ENCODE assay signal across 1 cellular context in the genomic region with DNA sequence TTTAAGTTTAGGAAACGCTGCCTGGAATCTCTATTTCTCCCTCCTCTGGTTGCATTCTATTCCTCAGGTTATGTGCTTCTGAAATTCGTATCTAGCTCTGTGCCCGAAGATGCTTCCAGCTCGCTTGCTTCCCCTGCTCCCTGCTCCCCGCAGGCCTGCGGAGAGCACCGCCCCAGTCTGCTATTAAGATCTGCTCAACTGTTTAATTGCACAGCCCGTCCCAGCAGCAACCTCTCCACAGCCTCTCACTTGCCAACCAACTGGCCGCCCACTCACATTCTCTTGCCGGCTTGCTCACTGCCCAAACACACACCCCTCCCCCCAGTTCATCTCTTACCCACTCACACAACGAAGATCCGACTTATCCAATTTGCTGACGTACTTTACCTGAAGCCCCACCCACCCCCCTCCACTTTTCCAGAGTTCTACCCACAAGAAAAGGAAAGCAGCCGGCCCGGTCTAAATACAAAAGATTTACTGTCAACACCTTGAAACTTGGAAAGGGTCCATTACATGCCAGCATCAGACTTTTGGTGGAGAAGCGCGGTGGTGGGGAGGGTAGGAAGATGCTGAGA.
A peak's percentile ranks its signal among the peaks of the same experiment; 100 is the strongest.
TF ChIP-seq lines count a peak whose summit lies in the region.

No MANE protein-coding gene starts in this region.

TF ChIP-seq in HEK293, 187 proteins besides CTCF, POLR2A, EP300 and RAD21 (continued from another document and continues in another):
- TF ChIP-seq, protein P1, sequence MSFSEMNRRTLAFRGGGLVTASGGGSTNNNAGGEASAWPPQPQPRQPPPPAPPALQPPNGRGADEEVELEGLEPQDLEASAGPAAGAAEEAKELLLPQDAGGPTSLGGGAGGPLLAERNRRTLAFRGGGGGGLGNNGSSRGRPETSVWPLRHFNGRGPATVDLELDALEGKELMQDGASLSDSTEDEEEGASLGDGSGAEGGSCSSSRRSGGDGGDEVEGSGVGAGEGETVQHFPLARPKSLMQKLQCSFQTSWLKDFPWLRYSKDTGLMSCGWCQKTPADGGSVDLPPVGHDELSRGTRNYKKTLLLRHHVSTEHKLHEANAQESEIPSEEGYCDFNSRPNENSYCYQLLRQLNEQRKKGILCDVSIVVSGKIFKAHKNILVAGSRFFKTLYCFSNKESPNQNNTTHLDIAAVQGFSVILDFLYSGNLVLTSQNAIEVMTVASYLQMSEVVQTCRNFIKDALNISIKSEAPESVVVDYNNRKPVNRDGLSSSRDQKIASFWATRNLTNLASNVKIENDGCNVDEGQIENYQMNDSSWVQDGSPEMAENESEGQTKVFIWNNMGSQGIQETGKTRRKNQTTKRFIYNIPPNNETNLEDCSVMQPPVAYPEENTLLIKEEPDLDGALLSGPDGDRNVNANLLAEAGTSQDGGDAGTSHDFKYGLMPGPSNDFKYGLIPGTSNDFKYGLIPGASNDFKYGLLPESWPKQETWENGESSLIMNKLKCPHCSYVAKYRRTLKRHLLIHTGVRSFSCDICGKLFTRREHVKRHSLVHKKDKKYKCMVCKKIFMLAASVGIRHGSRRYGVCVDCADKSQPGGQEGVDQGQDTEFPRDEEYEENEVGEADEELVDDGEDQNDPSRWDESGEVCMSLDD (tag by site-specific recombination; IDR thresholded peaks at IDR 0.05): no peak; the same call in 1 of the 2 replicates
- peak; percentile 29; the same call in 1 of the 2 replicates for TF ChIP-seq ZNF10 (tag by site-specific recombination; IDR thresholded peaks at IDR 0.05)
- no peak for TF ChIP-seq ZNF624 (tag by site-specific recombination; IDR thresholded peaks at IDR 0.05)
- no peak for TF ChIP-seq ZBTB48 (tag by site-specific recombination; IDR thresholded peaks at IDR 0.05)
- TF ChIP-seq ZSCAN5A (tag by site-specific recombination; IDR thresholded peaks at IDR 0.05): no peak
- TF ChIP-seq BCL11A (tag by site-specific recombination; IDR thresholded peaks at IDR 0.05; ENCODE audit: low read depth): peak; percentile 32; the same call in 1 of the 2 replicates
- no peak for TF ChIP-seq ZNF596 (tag by site-specific recombination; IDR thresholded peaks at IDR 0.05)
- TF ChIP-seq ZNF549 (tag by site-specific recombination; IDR thresholded peaks at IDR 0.05): no peak
- no peak for TF ChIP-seq SCRT1 (tag by site-specific recombination; IDR thresholded peaks at IDR 0.05; ENCODE audit: borderline replicate concordance)
- TF ChIP-seq PRDM2 (tag by site-specific recombination; IDR thresholded peaks at IDR 0.05; ENCODE audit: borderline replicate concordance): no peak
- TF ChIP-seq KLF10 (tag by site-specific recombination; IDR thresholded peaks at IDR 0.05): no peak
- no peak for TF ChIP-seq WT1 (tag by site-specific recombination; IDR thresholded peaks at IDR 0.05)
- TF ChIP-seq PBX3 (CRISPR knock-in tag; IDR thresholded peaks at IDR 0.05): no peak
- peak; percentile 85 for TF ChIP-seq PRDM1 (tag by site-specific recombination; IDR thresholded peaks at IDR 0.05)
- TF ChIP-seq ZNF585B (tag by site-specific recombination; IDR thresholded peaks at IDR 0.05): no peak
- TF ChIP-seq ZFP37 (tag by site-specific recombination; IDR thresholded peaks at IDR 0.05): no peak
- no peak for TF ChIP-seq BCL11B (tag by site-specific recombination; IDR thresholded peaks at IDR 0.05; ENCODE audit: low read depth)
- TF ChIP-seq ZNF350 (tag by site-specific recombination; IDR thresholded peaks at IDR 0.05): no peak
- TF ChIP-seq ZNF792 (tag by site-specific recombination; IDR thresholded peaks at IDR 0.05): 0 out of 2 replicates have a peak, but pooled peaks have one; percentile 67
- TF ChIP-seq, protein P2, sequence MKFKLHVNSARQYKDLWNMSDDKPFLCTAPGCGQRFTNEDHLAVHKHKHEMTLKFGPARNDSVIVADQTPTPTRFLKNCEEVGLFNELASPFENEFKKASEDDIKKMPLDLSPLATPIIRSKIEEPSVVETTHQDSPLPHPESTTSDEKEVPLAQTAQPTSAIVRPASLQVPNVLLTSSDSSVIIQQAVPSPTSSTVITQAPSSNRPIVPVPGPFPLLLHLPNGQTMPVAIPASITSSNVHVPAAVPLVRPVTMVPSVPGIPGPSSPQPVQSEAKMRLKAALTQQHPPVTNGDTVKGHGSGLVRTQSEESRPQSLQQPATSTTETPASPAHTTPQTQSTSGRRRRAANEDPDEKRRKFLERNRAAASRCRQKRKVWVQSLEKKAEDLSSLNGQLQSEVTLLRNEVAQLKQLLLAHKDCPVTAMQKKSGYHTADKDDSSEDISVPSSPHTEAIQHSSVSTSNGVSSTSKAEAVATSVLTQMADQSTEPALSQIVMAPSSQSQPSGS (tag by site-specific recombination; IDR thresholded peaks at IDR 0.05; ENCODE audit: low read depth): 0 out of 2 replicates have a peak, but pooled peaks have one; percentile 33
- no peak for TF ChIP-seq ZNF558 (tag by site-specific recombination; IDR thresholded peaks at IDR 0.05)
- TF ChIP-seq, protein P3, sequence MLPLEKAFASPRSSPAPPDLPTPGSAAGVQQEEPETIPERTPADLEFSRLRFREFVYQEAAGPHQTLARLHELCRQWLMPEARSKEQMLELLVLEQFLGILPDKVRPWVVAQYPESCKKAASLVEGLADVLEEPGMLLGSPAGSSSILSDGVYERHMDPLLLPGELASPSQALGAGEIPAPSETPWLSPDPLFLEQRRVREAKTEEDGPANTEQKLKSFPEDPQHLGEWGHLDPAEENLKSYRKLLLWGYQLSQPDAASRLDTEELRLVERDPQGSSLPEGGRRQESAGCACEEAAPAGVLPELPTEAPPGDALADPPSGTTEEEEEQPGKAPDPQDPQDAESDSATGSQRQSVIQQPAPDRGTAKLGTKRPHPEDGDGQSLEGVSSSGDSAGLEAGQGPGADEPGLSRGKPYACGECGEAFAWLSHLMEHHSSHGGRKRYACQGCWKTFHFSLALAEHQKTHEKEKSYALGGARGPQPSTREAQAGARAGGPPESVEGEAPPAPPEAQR (tag by site-specific recombination; IDR thresholded peaks at IDR 0.05): no peak
- peak; percentile 72; the same call in 1 of the 2 replicates for TF ChIP-seq ZNF24 (tag by site-specific recombination; IDR thresholded peaks at IDR 0.05)
- no peak for TF ChIP-seq ZNF623 (tag by site-specific recombination; IDR thresholded peaks at IDR 0.05)
- no peak for TF ChIP-seq ZNF132 (tag by site-specific recombination; IDR thresholded peaks at IDR 0.05; ENCODE audit: borderline replicate concordance)
- peak; percentile 87 for TF ChIP-seq ZEB2 (tag by site-specific recombination; IDR thresholded peaks at IDR 0.05)
- TF ChIP-seq ZIC2 (tag by site-specific recombination; IDR thresholded peaks at IDR 0.05): peak; percentile 95
- no peak for TF ChIP-seq ZNF169 (tag by site-specific recombination; IDR thresholded peaks at IDR 0.05)
- no peak for TF ChIP-seq ZNF544 (tag by site-specific recombination; IDR thresholded peaks at IDR 0.05)
- no peak for TF ChIP-seq HOXD13 (CRISPR knock-in tag; IDR thresholded peaks at IDR 0.05; ENCODE audit: borderline replicate concordance)
- no peak for TF ChIP-seq ZNF571 (tag by site-specific recombination; IDR thresholded peaks at IDR 0.05)
- no peak for TF ChIP-seq ZNF423 (tag by site-specific recombination; IDR thresholded peaks at IDR 0.05)
- TF ChIP-seq, protein P4, sequence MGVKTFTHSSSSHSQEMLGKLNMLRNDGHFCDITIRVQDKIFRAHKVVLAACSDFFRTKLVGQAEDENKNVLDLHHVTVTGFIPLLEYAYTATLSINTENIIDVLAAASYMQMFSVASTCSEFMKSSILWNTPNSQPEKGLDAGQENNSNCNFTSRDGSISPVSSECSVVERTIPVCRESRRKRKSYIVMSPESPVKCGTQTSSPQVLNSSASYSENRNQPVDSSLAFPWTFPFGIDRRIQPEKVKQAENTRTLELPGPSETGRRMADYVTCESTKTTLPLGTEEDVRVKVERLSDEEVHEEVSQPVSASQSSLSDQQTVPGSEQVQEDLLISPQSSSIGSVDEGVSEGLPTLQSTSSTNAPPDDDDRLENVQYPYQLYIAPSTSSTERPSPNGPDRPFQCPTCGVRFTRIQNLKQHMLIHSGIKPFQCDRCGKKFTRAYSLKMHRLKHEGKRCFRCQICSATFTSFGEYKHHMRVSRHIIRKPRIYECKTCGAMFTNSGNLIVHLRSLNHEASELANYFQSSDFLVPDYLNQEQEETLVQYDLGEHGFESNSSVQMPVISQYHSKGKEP (tag by site-specific recombination; IDR thresholded peaks at IDR 0.05): no peak
- TF ChIP-seq ZNF354C (tag by site-specific recombination; IDR thresholded peaks at IDR 0.05; ENCODE audit: borderline replicate concordance, low read depth): no peak
- no peak for TF ChIP-seq ZNF175 (tag by site-specific recombination; IDR thresholded peaks at IDR 0.05)
- TF ChIP-seq ZNF274 (IDR thresholded peaks at IDR 0.05; ENCODE audit: low read length): no peak
- no peak for TF ChIP-seq ZNF274 (tag by site-specific recombination; IDR thresholded peaks at IDR 0.05; ENCODE audit: borderline replicate concordance)
- TF ChIP-seq ZNF155 (tag by site-specific recombination; IDR thresholded peaks at IDR 0.05): no peak
- TF ChIP-seq ZBTB49 (tag by site-specific recombination; IDR thresholded peaks at IDR 0.05; ENCODE audit: low read depth): no peak
- no peak for TF ChIP-seq GLI2 (tag by site-specific recombination; IDR thresholded peaks at IDR 0.05; ENCODE audit: borderline replicate concordance, low read depth)
- no peak for TF ChIP-seq MZF1 (tag by site-specific recombination; IDR thresholded peaks at IDR 0.05; ENCODE audit: borderline replicate concordance)
